In the genomic region with DNA sequence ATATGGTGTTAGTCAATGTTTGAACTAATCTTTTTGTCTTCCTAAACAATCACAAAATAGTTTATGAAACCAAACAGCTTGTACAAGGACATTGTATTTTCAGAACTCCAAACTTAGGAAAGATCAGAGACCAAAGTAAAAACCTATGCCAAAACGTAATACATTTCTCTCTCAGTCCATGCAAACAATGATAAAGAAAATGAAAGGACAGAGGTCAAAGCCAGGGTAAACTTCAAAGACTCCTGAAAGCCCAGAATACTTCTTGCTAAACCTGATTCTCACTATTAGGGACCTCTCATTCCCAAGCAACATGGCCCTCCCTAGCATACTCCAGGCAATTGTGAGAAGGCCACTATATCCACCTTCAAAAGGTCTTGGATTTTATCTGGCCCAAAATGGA, we compare ENCODE assay signal across 2 cellular contexts.
TF ChIP-seq lines count a peak whose summit lies in the region.

No MANE protein-coding gene starts in this region.

TF ChIP-seq in SK-N-SH, 30 proteins besides CTCF, POLR2A, EP300 and RAD21 (continued from another document):
- TF ChIP-seq, protein P1, sequence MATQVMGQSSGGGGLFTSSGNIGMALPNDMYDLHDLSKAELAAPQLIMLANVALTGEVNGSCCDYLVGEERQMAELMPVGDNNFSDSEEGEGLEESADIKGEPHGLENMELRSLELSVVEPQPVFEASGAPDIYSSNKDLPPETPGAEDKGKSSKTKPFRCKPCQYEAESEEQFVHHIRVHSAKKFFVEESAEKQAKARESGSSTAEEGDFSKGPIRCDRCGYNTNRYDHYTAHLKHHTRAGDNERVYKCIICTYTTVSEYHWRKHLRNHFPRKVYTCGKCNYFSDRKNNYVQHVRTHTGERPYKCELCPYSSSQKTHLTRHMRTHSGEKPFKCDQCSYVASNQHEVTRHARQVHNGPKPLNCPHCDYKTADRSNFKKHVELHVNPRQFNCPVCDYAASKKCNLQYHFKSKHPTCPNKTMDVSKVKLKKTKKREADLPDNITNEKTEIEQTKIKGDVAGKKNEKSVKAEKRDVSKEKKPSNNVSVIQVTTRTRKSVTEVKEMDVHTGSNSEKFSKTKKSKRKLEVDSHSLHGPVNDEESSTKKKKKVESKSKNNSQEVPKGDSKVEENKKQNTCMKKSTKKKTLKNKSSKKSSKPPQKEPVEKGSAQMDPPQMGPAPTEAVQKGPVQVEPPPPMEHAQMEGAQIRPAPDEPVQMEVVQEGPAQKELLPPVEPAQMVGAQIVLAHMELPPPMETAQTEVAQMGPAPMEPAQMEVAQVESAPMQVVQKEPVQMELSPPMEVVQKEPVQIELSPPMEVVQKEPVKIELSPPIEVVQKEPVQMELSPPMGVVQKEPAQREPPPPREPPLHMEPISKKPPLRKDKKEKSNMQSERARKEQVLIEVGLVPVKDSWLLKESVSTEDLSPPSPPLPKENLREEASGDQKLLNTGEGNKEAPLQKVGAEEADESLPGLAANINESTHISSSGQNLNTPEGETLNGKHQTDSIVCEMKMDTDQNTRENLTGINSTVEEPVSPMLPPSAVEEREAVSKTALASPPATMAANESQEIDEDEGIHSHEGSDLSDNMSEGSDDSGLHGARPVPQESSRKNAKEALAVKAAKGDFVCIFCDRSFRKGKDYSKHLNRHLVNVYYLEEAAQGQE (IDR thresholded peaks at IDR 0.05; ENCODE audit: low read depth, low read length), result no peak
- TF ChIP-seq NRF1 (IDR thresholded peaks at IDR 0.05; ENCODE audit: low read depth, low read length) (no peak), PBX3 (IDR thresholded peaks at IDR 0.05) (no peak)
- TF ChIP-seq, protein P2, sequence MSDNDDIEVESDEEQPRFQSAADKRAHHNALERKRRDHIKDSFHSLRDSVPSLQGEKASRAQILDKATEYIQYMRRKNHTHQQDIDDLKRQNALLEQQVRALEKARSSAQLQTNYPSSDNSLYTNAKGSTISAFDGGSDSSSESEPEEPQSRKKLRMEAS (IDR thresholded peaks at IDR 0.05; ENCODE audit: low read depth), result no peak

TF ChIP-seq in SK-N-SH treated with all-trans-retinoic acid at 6 μM for 48 hours, 23 proteins besides CTCF, POLR2A, EP300 and RAD21 (continued from another document):
- no peak for TF ChIP-seq POU6F1 (CRISPR knock-in tag; IDR thresholded peaks at IDR 0.05; ENCODE audit: borderline replicate concordance, low read depth)
- TF ChIP-seq, protein P3, sequence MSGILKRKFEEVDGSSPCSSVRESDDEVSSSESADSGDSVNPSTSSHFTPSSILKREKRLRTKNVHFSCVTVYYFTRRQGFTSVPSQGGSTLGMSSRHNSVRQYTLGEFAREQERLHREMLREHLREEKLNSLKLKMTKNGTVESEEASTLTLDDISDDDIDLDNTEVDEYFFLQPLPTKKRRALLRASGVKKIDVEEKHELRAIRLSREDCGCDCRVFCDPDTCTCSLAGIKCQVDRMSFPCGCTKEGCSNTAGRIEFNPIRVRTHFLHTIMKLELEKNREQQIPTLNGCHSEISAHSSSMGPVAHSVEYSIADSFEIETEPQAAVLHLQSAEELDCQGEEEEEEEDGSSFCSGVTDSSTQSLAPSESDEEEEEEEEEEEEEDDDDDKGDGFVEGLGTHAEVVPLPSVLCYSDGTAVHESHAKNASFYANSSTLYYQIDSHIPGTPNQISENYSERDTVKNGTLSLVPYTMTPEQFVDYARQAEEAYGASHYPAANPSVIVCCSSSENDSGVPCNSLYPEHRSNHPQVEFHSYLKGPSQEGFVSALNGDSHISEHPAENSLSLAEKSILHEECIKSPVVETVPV (CRISPR knock-in tag; IDR thresholded peaks at IDR 0.05), result no peak
- no peak for TF ChIP-seq ZNF70 (CRISPR knock-in tag; IDR thresholded peaks at IDR 0.05)
- TF ChIP-seq TCF4 (CRISPR knock-in tag; IDR thresholded peaks at IDR 0.05; ENCODE audit: borderline replicate concordance), result no peak
- no peak for TF ChIP-seq RARB (CRISPR knock-in tag; IDR thresholded peaks at IDR 0.05)
- no peak for TF ChIP-seq ZNF565 (CRISPR knock-in tag; conservative IDR thresholded peaks at IDR 0.05; ENCODE audit: low read depth)
- no peak for TF ChIP-seq GLIS3 (CRISPR knock-in tag; IDR thresholded peaks at IDR 0.05)
- no peak for TF ChIP-seq ARNTL (CRISPR knock-in tag; IDR thresholded peaks at IDR 0.05; ENCODE audit: borderline replicate concordance, low read depth)
- no peak for TF ChIP-seq CSDC2 (CRISPR knock-in tag; IDR thresholded peaks at IDR 0.05)
